Comparison of ENCODE assay signal across 8 cellular contexts in the genomic region with DNA sequence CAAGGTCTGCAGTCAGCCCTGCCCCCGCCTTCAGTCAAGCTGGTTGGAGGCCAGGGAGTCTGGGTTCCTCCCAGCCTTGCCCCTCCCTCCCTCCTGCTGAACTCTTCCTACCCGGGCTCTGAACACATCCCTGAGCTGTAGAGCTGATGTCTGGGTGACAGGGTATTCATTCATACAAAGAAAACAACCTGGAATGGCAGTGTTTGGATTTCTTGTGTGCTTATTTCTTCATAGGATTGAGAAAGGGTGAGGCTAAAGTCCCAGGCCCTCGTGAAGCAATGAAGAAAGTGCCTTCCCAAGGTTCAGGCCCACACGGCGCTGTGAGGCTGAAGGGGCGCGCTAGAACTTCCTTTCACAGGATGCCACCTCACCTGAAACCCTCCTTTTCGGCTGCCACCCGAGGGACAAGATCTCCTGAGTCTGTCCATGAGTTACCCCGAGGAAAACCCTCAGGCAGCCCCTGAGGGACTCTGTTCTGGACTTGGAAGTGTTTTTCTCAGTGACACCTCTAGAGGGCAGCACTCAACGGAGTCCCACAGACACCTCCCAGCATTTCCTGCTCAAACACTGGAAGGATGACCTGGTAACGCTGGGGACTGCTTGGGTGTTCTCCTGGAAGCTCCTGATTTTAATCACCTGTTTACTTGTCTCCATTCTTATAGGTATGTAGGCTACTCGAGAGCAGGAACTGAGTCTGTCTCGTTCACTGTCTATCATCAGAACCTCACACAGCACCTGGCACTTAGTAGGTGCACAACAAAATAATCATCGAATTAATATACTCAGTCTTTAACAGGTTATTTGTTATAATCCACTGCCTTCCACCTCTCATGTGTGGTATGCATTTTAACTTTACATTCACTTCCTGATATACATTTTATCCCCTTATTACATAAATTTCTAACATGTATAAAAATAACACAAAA. TPM values are rescaled to one million over a fixed set of nuclear protein-coding genes. Genes with fewer than 3 reads are reported as not detected.
DNase-seq lines count a peak whose midpoint lies in the region; ATAC-seq, FAIRE-seq and TF ChIP-seq lines count a peak whose summit lies in the region.

No MANE protein-coding gene starts in this region.

- intact Hi-C loops in kidney (cut with DNase I), result no loop called here

- H3K36me3 Mint-ChIP-seq in T-helper 2 cell treated with Interferon-gamma antibody and Interleukin-4, amounts not matched to agents 5 μg/mL and 100 μg/mL, for 36 hours (ENCODE audit: low read depth), result no peaks in the 10 kb centered on the region

- H3K9me3 Mint-ChIP-seq in T-helper 2 cell treated with Interferon-gamma antibody and Interleukin-4, amounts not matched to agents 5 μg/mL and 100 μg/mL, for 36 hours, result no peaks in the 10 kb centered on the region

- peak; percentile 88 for ATAC-seq in GM21786 (IDR thresholded peaks at IDR 0.05; ENCODE audit: unreplicated experiment)

- H3K4me1 Mint-ChIP-seq in T-helper 2 cell treated with Interferon-gamma antibody and Interleukin-4, amounts not matched to agents 5 μg/mL and 100 μg/mL, for 36 hours (ENCODE audit: low read depth), result no peaks in the 10 kb centered on the region

- CTCF ChIA-PET in GM10248 (lab: Yijun Ruan, JAX), result interaction anchor here (1.0 to 1.5 kb wide), 3 partner anchors 13 to 265 kb away, joined by 3 to 5 read pairs (median 3); no protein-coding TSS in a partner anchor

- H3K27me3 Mint-ChIP-seq in T-helper 2 cell treated with Interferon-gamma antibody and Interleukin-4, amounts not matched to agents 5 μg/mL and 100 μg/mL, for 36 hours (ENCODE audit: low read depth), result peaks cover 16% of the 10 kb centered on the region

- no peak overlapping the region for H3K27ac ChIP-seq in kidney (ENCODE audit: low read depth in 2 of 2, low read length in 2 of 2)

- H3K4me3 ChIP-seq in MG63 (no peak overlapping the region), kidney (ENCODE audit: low read length in 2 of 2) (no peak overlapping the region)

- POLR2A ChIA-PET in GM10248 (lab: Yijun Ruan, JAX), result no interaction called here

- FAIRE-seq in kidney (lab: Jason Lieb, UNC), result no peak

- H3K36me3 ChIP-seq in MG63 (no peaks in the 10 kb centered on the region), kidney (ENCODE audit: control insufficient read depth in 1 of 2, insufficient read depth in 2 of 2, low read length in 2 of 2) (no peaks in the 10 kb centered on the region)

- DNase-seq in GM10248 (ENCODE audit: extremely low spot score) (peak; percentile 65), MG63 (peak; percentile 35), brain pericyte (ENCODE audit: low read depth, low spot score) (peak; percentile 4), kidney (no peak), hippocampal formation (lab: John Stamatoyannopoulos, UW) (no peak)
- DNase-seq in T-helper 2 cell treated with Interferon-gamma antibody and Interleukin-4, amounts not matched to agents 5 μg/mL and 100 μg/mL, for 36 hours (ENCODE audit: low spot score), result peak; percentile 26
- DNase-seq in stimulated activated CD4-positive, alpha-beta T cell treated with anti-CD3 and anti-CD28 coated beads, TNF-alpha, amount 100 ng/mL, for 48 hours (ENCODE audit: low read depth in 3 of 3), result peak; percentile 6 to 29 (median 15)

- H3K9me3 ChIP-seq in MG63, result no peaks in the 10 kb centered on the region
- no peaks in the 10 kb centered on the region for H3K9me3 ChIP-seq in kidney (ENCODE audit: control insufficient read depth in 1 of 2, low read length in 2 of 2)

- H3K4me1 ChIP-seq in kidney (ENCODE audit: control insufficient read depth in 1 of 2, insufficient read depth in 1 of 2, low read depth in 1 of 2, low read length in 2 of 2), result no peaks in the 10 kb centered on the region

- no peak overlapping the region for H3K9ac ChIP-seq in kidney (ENCODE audit: low read length in 2 of 2)

- TF ChIP-seq CTCF in GM10248 (IDR thresholded peaks at IDR 0.05; ENCODE audit: control extremely low read depth, extremely low read depth, low read depth, missing control alignments) (peak; percentile 66), kidney (IDR thresholded peaks at IDR 0.05; ENCODE audit: borderline replicate concordance, extremely low read depth, insufficient read depth) (peak; percentile 36)

- H3K4me3 Mint-ChIP-seq in T-helper 2 cell treated with Interferon-gamma antibody and Interleukin-4, amounts not matched to agents 5 μg/mL and 100 μg/mL, for 36 hours, result no peak overlapping the region

- no peak overlapping the region for H3K27ac Mint-ChIP-seq in T-helper 2 cell treated with Interferon-gamma antibody and Interleukin-4, amounts not matched to agents 5 μg/mL and 100 μg/mL, for 36 hours

- no peaks in the 10 kb centered on the region for H3K27me3 ChIP-seq in MG63

RNA-seq across cellular contexts. Expression of gene GSTA1, which starts 11.8 kb away (rescaled TPM):
- total RNA-seq in MG63 (2014; rRNA removed; shearing (Covaris generic); ENCODE audit: low replicate concordance), result 2.2 TPM in 2 replicates
- 1.3 TPM for total RNA-seq in kidney
- polyA plus RNA-seq in kidney (ENCODE audit: insufficient read depth, low read depth, low replicate concordance), result 725 TPM

RNA-seq across cellular contexts. Expression of gene GSTA5, which starts 25.2 kb away (rescaled TPM):
- not detected in 2 replicates for total RNA-seq in MG63 (2014; rRNA removed; shearing (Covaris generic); ENCODE audit: low replicate concordance)
- not detected for total RNA-seq in kidney
- not detected for polyA plus RNA-seq in kidney (ENCODE audit: insufficient read depth, low read depth, low replicate concordance)

RNA-seq across cellular contexts. Expression of gene GSTA2, which starts 52.2 kb away (rescaled TPM):
- 0.63 TPM in 1 of 2 replicates, not detected in the other for total RNA-seq in MG63 (2014; rRNA removed; shearing (Covaris generic); ENCODE audit: low replicate concordance)
- 0.28 TPM for total RNA-seq in kidney
- 133 TPM for polyA plus RNA-seq in kidney (ENCODE audit: insufficient read depth, low read depth, low replicate concordance)

Comparison
In these comparisons a context has a peak if more than half of its experiments do, and no peak if none do; other contexts are left out.
1. DNase-seq: peak in GM10248 (single experiment), MG63 (single experiment), T-helper 2 cell treated with Interferon-gamma antibody and Interleukin-4, amounts not matched to agents 5 μg/mL and 100 μg/mL, for 36 hours (single experiment), brain pericyte (single experiment) and stimulated activated CD4-positive, alpha-beta T cell treated with anti-CD3 and anti-CD28 coated beads, TNF-alpha, amount 100 ng/mL, for 48 hours (3 of 3); none in kidney (single experiment) and hippocampal formation (0 of 2).